4 cellular contexts compared by ENCODE assay signal in the genomic region with DNA sequence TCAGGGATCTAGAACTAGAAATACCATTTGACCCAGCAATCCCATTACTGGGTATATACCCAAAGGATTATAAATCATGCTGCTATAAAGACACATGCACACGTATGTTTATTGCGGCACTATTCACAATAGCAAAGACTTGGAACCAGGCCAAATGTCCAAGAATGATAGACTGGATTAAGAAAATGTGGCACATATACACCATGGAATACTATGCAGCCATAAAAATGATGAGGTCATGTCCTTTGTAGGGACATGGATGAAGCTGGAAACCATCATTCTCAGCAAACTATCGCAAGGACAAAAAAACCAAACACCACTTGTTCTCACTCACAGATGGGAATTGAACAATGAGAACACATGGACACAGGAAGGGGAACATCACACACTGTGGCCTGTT.
DNase-seq lines count a peak whose midpoint lies in the region; ATAC-seq, FAIRE-seq and TF ChIP-seq lines count a peak whose summit lies in the region.
"Not testable (repeated sequence)": the region's sequence is repeated elsewhere in the genome, so short reads cannot be mapped to it uniquely, and the experiment has no call there.

No MANE protein-coding gene starts in this region.

- POLR2A ChIA-PET in HEK293 (lab: Yijun Ruan, JAX); K562 (lab: Yijun Ruan, JAX); HepG2 (lab: Yijun Ruan, JAX): not testable (repeated sequence)

- not testable (repeated sequence) for H4K20me1 ChIP-seq in K562 (replicated peaks; ENCODE audit: control insufficient read depth, insufficient read depth, low read length); HepG2 (ENCODE audit: insufficient read depth, low read length)

- not testable (repeated sequence) for H3K79me2 ChIP-seq in K562 (ENCODE audit: control insufficient read depth, insufficient read depth, low read length); HepG2 (ENCODE audit: insufficient read depth, low read length)

- H3K27me3 ChIP-seq in K562 (ENCODE audit: control insufficient read depth in 2 of 2, insufficient read depth in 2 of 2, low read length in 2 of 2); HepG2 (ENCODE audit: control insufficient read depth in 1 of 2, insufficient read depth in 2 of 2, low read length in 2 of 2): not testable (repeated sequence)

- not testable (repeated sequence) for TF ChIP-seq EP300 in K562 (IDR thresholded peaks at IDR 0.05; ENCODE audit: low read length); HepG2 (IDR thresholded peaks at IDR 0.05; ENCODE audit: low read depth in 2 of 2, low read length in 2 of 2); HepG2 (CRISPR knock-in tag; IDR thresholded peaks at IDR 0.05; ENCODE audit: borderline replicate concordance)

- not testable (repeated sequence) for H3K4me3 ChIP-seq in HEK293 (ENCODE audit: low read depth, low read length); K562; HepG2 (replicated peaks in 1 of 3; ENCODE audit: insufficient read depth in 1 of 3, low read depth in 2 of 3, low read length in 3 of 3)

- H3K9ac ChIP-seq in K562 (ENCODE audit: insufficient read depth in 1 of 2, low read depth in 2 of 2, low read length in 2 of 2); HepG2 (ENCODE audit: insufficient read depth, low read depth, low read length): not testable (repeated sequence)

- H3K4me2 ChIP-seq in K562 (ENCODE audit: insufficient read depth, low read length); HepG2 (ENCODE audit: low read depth, low read length): not testable (repeated sequence)

- H3K36me3 ChIP-seq in HEK293 (ENCODE audit: control insufficient read depth in 2 of 2, insufficient read depth in 1 of 2, low read length in 2 of 2); K562 (ENCODE audit: control insufficient read depth, insufficient read depth, low read length); HepG2 (replicated peaks in 1 of 2; ENCODE audit: control insufficient read depth in 1 of 2, insufficient read depth in 2 of 2, low read length in 2 of 2): not testable (repeated sequence)

- ATAC-seq in SK-N-SH treated with all-trans-retinoic acid at 6 μM for 48 hours, K562, HepG2: not testable (repeated sequence)

- intact Hi-C loops in K562 (cut with micrococcal nuclease); HepG2 (cut with micrococcal nuclease; ENCODE audit: unreplicated experiment): not testable (repeated sequence)

- not testable (repeated sequence) for BruUV-seq in K562 (replicated peaks; lab: Mats Ljungman, UMichigan); HepG2 (replicated peaks; lab: Mats Ljungman, UMichigan)

- not testable (repeated sequence) for TF ChIP-seq CTCF in HEK293 (tag by site-specific recombination; IDR thresholded peaks at IDR 0.05); K562 (IDR thresholded peaks at IDR 0.05 in 2 of 3, conservative IDR thresholded peaks at IDR 0.05 in 1 of 3; ENCODE audit: insufficient read depth in 2 of 3, low read depth in 1 of 3, low read length in 3 of 3); HepG2 (CRISPR knock-in tag; IDR thresholded peaks at IDR 0.05)

- H2AFZ ChIP-seq in K562 (ENCODE audit: low read depth, low read length); HepG2 (ENCODE audit: low read length): not testable (repeated sequence)

- FAIRE-seq in K562 (lab: Jason Lieb, UNC); HepG2 (lab: Jason Lieb, UNC): not testable (repeated sequence)

- TF ChIP-seq POLR2A in K562 (conservative IDR thresholded peaks at IDR 0.05); HepG2 (IDR thresholded peaks at IDR 0.05; ENCODE audit: insufficient read depth in 1 of 2, low read depth in 2 of 2, low read length in 2 of 2): not testable (repeated sequence)

- not testable (repeated sequence) for TF ChIP-seq RAD21 in K562 (CRISPR knock-in tag; conservative IDR thresholded peaks at IDR 0.05 in 1 of 2, IDR thresholded peaks at IDR 0.05 in 1 of 2); HepG2 (CRISPR knock-in tag; IDR thresholded peaks at IDR 0.05)

- in situ Hi-C loops in K562 (cut with MboI); HepG2 (cut with HindIII; ENCODE audit: extremely low pct_ligation_motif_present, low pct_unique_long_range_greater_than_20kb): not testable (repeated sequence)

- 83% methylated on average over 3 of the region's 3 CpGs for WGBS in K562 (ENCODE audit: insufficient coverage, low coverage, missing lambda C conversion rate)
- WGBS in HepG2 (ENCODE audit: low lambda C conversion rate) = 97% methylated on average over 3 of the region's 3 CpGs

- H3K9me1 ChIP-seq in K562 (ENCODE audit: control insufficient read depth, insufficient read depth, low read length) = not testable (repeated sequence)

- CTCF ChIA-PET in HEK293 (lab: Yijun Ruan, JAX); K562 (lab: Yijun Ruan, JAX; ENCODE audit: low intra/inter-chr PET ratio); HepG2 (lab: Yijun Ruan, JAX; ENCODE audit: low intra/inter-chr PET ratio, low total read pairs): not testable (repeated sequence)

- DNase-seq in K562 (ENCODE audit: extremely low read depth in 1 of 4, low spot score in 3 of 4); HepG2 (ENCODE audit: low spot score): not testable (repeated sequence)

- H3K27ac ChIP-seq in HEK293 (ENCODE audit: extremely low read depth, low read depth, low read length); K562 (ENCODE audit: extremely low read depth, low read depth, low read length); HepG2 (ENCODE audit: extremely low read length, insufficient read depth, low read length): not testable (repeated sequence)

- not testable (repeated sequence) for H3K4me1 ChIP-seq in HEK293 (ENCODE audit: control insufficient read depth, insufficient read depth, low read length); K562 (replicated peaks in 1 of 2; ENCODE audit: control insufficient read depth in 2 of 2, insufficient read depth in 2 of 2, low read length in 2 of 2); HepG2 (ENCODE audit: insufficient read depth, low read length)

- not testable (repeated sequence) for H3K9me3 ChIP-seq in HEK293 (ENCODE audit: control insufficient read depth, insufficient read depth, low read depth, low read length); K562 (replicated peaks; ENCODE audit: control insufficient read depth, insufficient read depth, low read depth, low read length); HepG2 (ENCODE audit: low read length)

TF ChIP-seq in HEK293, 187 proteins besides CTCF, POLR2A, EP300 and RAD21:
- TF ChIP-seq ZNF146 (tag by site-specific recombination; IDR thresholded peaks at IDR 0.05) = peak; percentile 56; the same call in 1 of the 2 replicates

TF ChIP-seq in SK-N-SH treated with all-trans-retinoic acid at 6 μM for 48 hours, 23 proteins besides CTCF, POLR2A, EP300 and RAD21:
- TF ChIP-seq ZNF8 (CRISPR knock-in tag; IDR thresholded peaks at IDR 0.05) = 0 out of 2 replicates have a peak, but pooled peaks have one; percentile 18

TF ChIP-seq in K562, 482 proteins besides CTCF, POLR2A, EP300 and RAD21 (continues in another document):
- TF ChIP-seq NFIC (IDR thresholded peaks at IDR 0.05) (peak; percentile 77), BCOR (IDR thresholded peaks at IDR 0.05) (peak; percentile 72; the same call in 1 of the 2 replicates)

TF ChIP-seq in HepG2, 621 proteins besides CTCF, POLR2A, EP300 and RAD21:
- TF ChIP-seq ATF7 (IDR thresholded peaks at IDR 0.05) = peak; percentile 67; the same call in 1 of the 2 replicates
- not testable (repeated sequence) for TF ChIP-seq ATF7 (CRISPR knock-in tag; IDR thresholded peaks at IDR 0.05)
TF ChIP-seq in HepG2: peak in this region for 1; not testable (repeated sequence) for 620.
